3 cellular contexts compared by ENCODE assay signal in genomic region chr1:75647183-75647582, GRCh38. TPM values are rescaled to one million over a fixed set of nuclear protein-coding genes. Genes with fewer than 3 reads are reported as not detected.
"Had no signal": no experiment of that assay in that cellular context is flagged by ENCODE, and none has a peak within 500 bp of the region (broad histone marks: within the 10 kb centered on the region; RNA-seq: fewer than 3 reads in every experiment).

No MANE protein-coding gene starts in this region.

RNA-seq across cellular contexts. Expression of gene SLC44A5, which starts 36.3 kb away (rescaled TPM):
- total RNA-seq: activated T-helper 1 cell treated with anti-CD3 and anti-CD28 coated beads, Interleukin-12 subunit alpha, Interleukin-12 subunit beta, Interleukin-2, Interleukin-4 antibody, amounts not matched to agents 30 ng/mL and 10 ng/mL and 1 ng/mL, durations not matched to agents 14 hours and 24 hours and 36 hours; activated T-helper 2 cell treated with anti-CD3 and anti-CD28 coated beads, Interferon-gamma antibody, Interleukin-2, Interleukin-4, amounts not matched to agents 10 μg/mL and 5 μg/mL and 100 μg/mL, durations not matched to agents 14 hours and 24 hours and 36 hours; ascending aorta had no signal
